ENCODE assay signal across 19 cellular contexts in genomic region chr3:157544501-157545139, GRCh38. TPM values are rescaled to one million over a fixed set of nuclear protein-coding genes. Genes with fewer than 3 reads are reported as not detected.
DNase-seq lines count a peak whose midpoint lies in the region; ATAC-seq and TF ChIP-seq lines count a peak whose summit lies in the region.
"Had no signal": no experiment of that assay in that cellular context is flagged by ENCODE, and none has a peak within 500 bp of the region (broad histone marks: within the 10 kb centered on the region; RNA-seq: fewer than 3 reads in every experiment).

No MANE protein-coding gene starts in this region.

- H3K27ac ChIP-seq in AG04450 (ENCODE audit: low read depth, low read length) (peak overlapping the region; percentile 69), RWPE1 (no peak overlapping the region)
- H3K27ac ChIP-seq: dorsolateral prefrontal cortex, right lobe of liver had no signal

- ATAC-seq in HG03135 (IDR thresholded peaks at IDR 0.05; ENCODE audit: unreplicated experiment), result no peak
- no peak for ATAC-seq in HG03354 (IDR thresholded peaks at IDR 0.05; ENCODE audit: poor library complexity, severe bottlenecking, unreplicated experiment)
- ATAC-seq: activated CD4-positive, CD25-positive, alpha-beta regulatory T cell treated with anti-CD3 and anti-CD28 coated beads, Interleukin-2, amount 50 U/mL, for 24 hours; right lobe of liver had no signal

- peaks cover 13% of the 10 kb centered on the region for H3K9me3 Mint-ChIP-seq in nephron

- no peaks in the 10 kb centered on the region for H3K36me3 Mint-ChIP-seq in nephron (ENCODE audit: low read depth)
- H3K36me3 Mint-ChIP-seq: memory B cell had no signal

- POLR2A ChIA-PET in AG04450 (lab: Yijun Ruan, JAX) (interaction anchor here (0.6 to 0.7 kb wide), 2 partner anchors 305 to 501 kb away, joined by 3 to 5 read pairs; no protein-coding TSS in a partner anchor), RWPE1 (lab: Yijun Ruan, JAX; ENCODE audit: low non-redundant PET) (no interaction called here)

- TF ChIP-seq CTCF in AG04450 (IDR thresholded peaks at IDR 0.05; ENCODE audit: low read depth, low read length) (no peak), nephron (IDR thresholded peaks at IDR 0.05; ENCODE audit: unreplicated experiment in 3 of 3) (no peak), RWPE1 (conservative IDR thresholded peaks at IDR 0.05; ENCODE audit: low read depth) (no peak)

- H3K4me3 ChIP-seq in AG04450 (ENCODE audit: low read depth, low read length), result no peak overlapping the region
- H3K4me3 ChIP-seq: dorsolateral prefrontal cortex, right lobe of liver had no signal

- CTCF ChIA-PET in AG04450 (lab: Charles Lee), result interaction anchor here (1.1 to 5.9 kb wide), 4 partner anchors 12 to 61 kb away, joined by 4 to 60 read pairs (median 12); no protein-coding TSS in a partner anchor
- CTCF ChIA-PET in RWPE1 (lab: Yijun Ruan, JAX), result interaction anchor here (2.2 kb wide), 1 partner anchor 12 kb away, joined by 9 read pairs; no protein-coding TSS in a partner anchor

- H3K9me3 ChIP-seq in AG04450 (ENCODE audit: control insufficient read depth, insufficient read depth, low read length), result peaks cover 8% of the 10 kb centered on the region
- H3K9me3 ChIP-seq: right lobe of liver had no signal

- no peak overlapping the region for H3K27ac Mint-ChIP-seq in nephron
- H3K27ac Mint-ChIP-seq: memory B cell had no signal

- H3K27me3 ChIP-seq in AG04450 (ENCODE audit: control insufficient read depth, insufficient read depth, low read length), result no peaks in the 10 kb centered on the region
- H3K27me3 ChIP-seq: right lobe of liver had no signal

- H3K4me3 Mint-ChIP-seq in nephron, result peak overlapping the region in 2 of 3 experiments; percentile 36 to 44
- H3K4me3 Mint-ChIP-seq: memory B cell had no signal

- no peak for DNase-seq in AG04450 (ENCODE audit: low read depth, low spot score)
- DNase-seq in RPMI7951 (ENCODE audit: low read depth), result peak; percentile 28
- peak; percentile 83 for DNase-seq in fibroblast of the conjunctiva (ENCODE audit: low read depth)
- DNase-seq in hippocampal formation (lab: John Stamatoyannopoulos, UW), result no peak
- no peak for DNase-seq in RWPE1 (ENCODE audit: low spot score)
- DNase-seq: ACHN; activated effector memory CD4-positive, alpha-beta T cell treated with anti-CD3 and anti-CD28 coated beads, Interleukin-2, amount 50 U/mL, for 16 hours; COR-L47; dorsolateral prefrontal cortex; GF-D8; NCI-H1436; right lobe of liver; SHP77 treated with DMSO at 0.1 percent for 48 hours had no signal

- H3K4me1 Mint-ChIP-seq in nephron, result no peaks in the 10 kb centered on the region
- H3K4me1 Mint-ChIP-seq: memory B cell had no signal

- H3K27me3 Mint-ChIP-seq in nephron (ENCODE audit: low read depth), result peaks cover 14% of the 10 kb centered on the region

RNA-seq across cellular contexts. Expression of gene VEPH1, which starts 41.4 kb away (rescaled TPM):
- 27.3 and 36.4 TPM in 2 replicates for polyA plus RNA-seq in AG04450 (2011; rRNA removed)
- 28.2 and 39.8 TPM in 2 replicates for polyA minus RNA-seq in AG04450 (2011; rRNA and poly(A)+ RNA removed)
- total RNA-seq in RPMI7951 (2014; rRNA removed; shearing (Covaris generic)), result 85.5 and 91.9 TPM in 2 replicates
- total RNA-seq: T-helper 2 cell treated with Interferon-gamma antibody and Interleukin-4, amounts not matched to agents 100 ng/mL and 5 ng/mL, for 36 hours had no signal

Comparison
In these comparisons a context has a peak if more than half of its experiments do, and no peak if none do; other contexts are left out.
1. DNase-seq: peak in RPMI7951 (single experiment) and fibroblast of the conjunctiva (single experiment); none in AG04450 (single experiment), hippocampal formation (0 of 2) and RWPE1 (single experiment).